ENCODE assay signal across 12 cellular contexts in genomic region chr10:61628875-61629513, GRCh38. TPM values are rescaled to one million over a fixed set of nuclear protein-coding genes. Genes with fewer than 3 reads are reported as not detected.
A peak's percentile ranks its signal among the peaks of the same experiment; 100 is the strongest.
DNase-seq lines count a peak whose midpoint lies in the region; ATAC-seq, FAIRE-seq and TF ChIP-seq lines count a peak whose summit lies in the region.
"Had no signal": no experiment of that assay in that cellular context is flagged by ENCODE, and none has a peak within 500 bp of the region (broad histone marks: within the 10 kb centered on the region; RNA-seq: fewer than 3 reads in every experiment).

No MANE protein-coding gene starts in this region.

- H3F3A ChIP-seq in PC-3 (ENCODE audit: low read length, unreplicated experiment): no peaks in the 10 kb centered on the region

- intact Hi-C loops in PC-3 (cut with micrococcal nuclease) (loop anchor here (5.0 to 10.0 kb wide), 4 partner anchors 273 to 756 kb away; partner anchors contain the start of gene ARID5B), mucosa of descending colon (cut with DNase I, micrococcal nuclease) (no loop called here)

- H2AFZ ChIP-seq in PC-3 (ENCODE audit: low read length): no peak overlapping the region

- H3K4me1 ChIP-seq in PC-3 (ENCODE audit: insufficient read depth, low read length): peaks cover 31% of the 10 kb centered on the region
- H3K4me1 ChIP-seq in mucosa of descending colon (ENCODE audit: low read depth): no peaks in the 10 kb centered on the region
- H3K4me1 ChIP-seq: prostate gland had no signal

- DNase-seq in AG08395 (ENCODE audit: low spot score) (peak; percentile 74), PC-3 (peak; percentile 100), mucosa of descending colon (no peak), NCI-H524 (lab: John Stamatoyannopoulos, UW) (no peak)
- no peak for DNase-seq in activated CD4-positive, CD25-positive, alpha-beta regulatory T cell treated with anti-CD3 and anti-CD28 coated beads, Interleukin-2, amount 50 U/mL, for 72 hours
- DNase-seq: activated naive CD4-positive, alpha-beta T cell treated with Interleukin-2 at 50 U/mL for 16 hours; stimulated activated naive CD4-positive, alpha-beta T cell treated with Interleukin-2 at 50 U/mL for 16 hours had no signal

- H3K27ac ChIP-seq in PC-3 (ENCODE audit: low read length): peak overlapping the region; percentile 1; the same call in 1 of the 2 replicates
- H3K27ac ChIP-seq: prostate gland had no signal

- ATAC-seq in PC-3 (peak; percentile 93), mucosa of descending colon (peak; percentile 25), HG03439 (IDR thresholded peaks at IDR 0.05; ENCODE audit: unreplicated experiment) (no peak), GM18867 (IDR thresholded peaks at IDR 0.05; ENCODE audit: unreplicated experiment) (no peak)

- H3K36me3 ChIP-seq in PC-3 (ENCODE audit: low read depth, low read length) (no peaks in the 10 kb centered on the region), mucosa of descending colon (ENCODE audit: low read depth) (no peaks in the 10 kb centered on the region)
- H3K36me3 ChIP-seq: prostate gland had no signal

- peak; percentile 79 for FAIRE-seq in endometrium (lab: Jason Lieb, UNC)

- peaks cover 8% of the 10 kb centered on the region for H3K9me2 ChIP-seq in PC-3 (replicated peaks; ENCODE audit: low read length)

- H3K4me3 ChIP-seq in PC-3 (ENCODE audit: low read length): no peak overlapping the region
- H3K4me3 ChIP-seq in mucosa of descending colon: no peak overlapping the region
- H3K4me3 ChIP-seq: prostate gland had no signal

- H3K4me2 ChIP-seq in PC-3 (ENCODE audit: low read length): peak overlapping the region; percentile 35

- TF ChIP-seq CTCF in PC-3 (conservative IDR thresholded peaks at IDR 0.05; ENCODE audit: low read depth, low read length) (no peak), mucosa of descending colon (IDR thresholded peaks at IDR 0.05) (no peak)

- no peak overlapping the region for H3K9ac ChIP-seq in PC-3 (ENCODE audit: low read length)

- CTCF ChIA-PET in PC-3 (lab: Charles Lee): no interaction called here

- H4K20me1 ChIP-seq in PC-3 (ENCODE audit: low read length): no peaks in the 10 kb centered on the region

- POLR2A ChIA-PET in PC-3 (lab: Charles Lee; ENCODE audit: unreplicated experiment): no interaction called here

- H3K27me3 ChIP-seq in PC-3 (ENCODE audit: low read length): no peaks in the 10 kb centered on the region

- BruUV-seq in PC-3 (replicated peaks; lab: Mats Ljungman, UMichigan): no TSS peak

- H3K9me3 ChIP-seq in PC-3 (ENCODE audit: low read length) (no peaks in the 10 kb centered on the region), mucosa of descending colon (no peaks in the 10 kb centered on the region)
- H3K9me3 ChIP-seq: prostate gland had no signal

- no peaks in the 10 kb centered on the region for H3K79me2 ChIP-seq in PC-3 (ENCODE audit: low read length)

RNA-seq across cellular contexts. Expression of gene CABCOCO1, which starts 33.7 kb away (rescaled TPM):
- total RNA-seq in PC-3 (2014; rRNA removed): not detected in 2 replicates
- 1 to 10 TPM in 1 of 3 donors, under 1 TPM in 1, not detected in 1; 0.22 to 3.4 TPM for total RNA-seq in mucosa of descending colon
- total RNA-seq: T-helper 2 cell treated with Interferon-gamma antibody and Interleukin-4, amounts not matched to agents 100 ng/mL and 5 ng/mL, for 36 hours had no signal

Comparison
In these comparisons a context has a peak if more than half of its experiments do, and no peak if none do; other contexts are left out.
1. DNase-seq: peak in AG08395 (single experiment) and PC-3 (single experiment); none in mucosa of descending colon (0 of 3), NCI-H524 (0 of 2) and activated CD4-positive, CD25-positive, alpha-beta regulatory T cell treated with anti-CD3 and anti-CD28 coated beads, Interleukin-2, amount 50 U/mL, for 72 hours (single experiment).
2. ATAC-seq: peak in PC-3 (single experiment) and mucosa of descending colon (single experiment); none in HG03439 (single experiment) and GM18867 (single experiment).